In genomic region chr1:151340870-151341754, GRCh38 we compare ENCODE assay signal across 8 cellular contexts. TPM values are rescaled to one million over a fixed set of nuclear protein-coding genes. Genes with fewer than 3 reads are reported as not detected.
DNase-seq lines count a peak whose midpoint lies in the region; ATAC-seq and TF ChIP-seq lines count a peak whose summit lies in the region.

No MANE protein-coding gene starts in this region.

- peak; percentile 28 for TF ChIP-seq POLR2A in GM19099 (IDR thresholded peaks at IDR 0.05; ENCODE audit: extremely low read depth, insufficient read length, low read depth)

- H3K4me3 ChIP-seq in SK-N-MC: no peak overlapping the region

- no peaks in the 10 kb centered on the region for H3K9me3 ChIP-seq in SK-N-MC (ENCODE audit: low read depth, low read length)

- ATAC-seq in left ventricle myocardium superior: peak; percentile 90

- peak; percentile 52 for TF ChIP-seq CTCF in AG09319 (IDR thresholded peaks at IDR 0.05; ENCODE audit: low read depth, low read length)

- H3K36me3 ChIP-seq in SK-N-MC (ENCODE audit: insufficient read depth, low read length): peaks cover 17% of the 10 kb centered on the region; the same call in 1 of the 2 replicates

- DNase-seq in AG09319 (ENCODE audit: extremely low read depth, low read depth): peak; percentile 41
- peak; percentile 84 for DNase-seq in NCI-H1105 treated with DMSO at 0.1 percent for 48 hours (lab: John Stamatoyannopoulos, UW)
- DNase-seq in SK-N-MC (ENCODE audit: low read depth, low spot score): no peak
- DNase-seq in anterior cingulate cortex (lab: John Stamatoyannopoulos, UW): peak in 42 of 58 donors; percentile 2 to 85 (median 26)
- DNase-seq in left ventricle myocardium superior: no peak
- peak; percentile 63 for DNase-seq in retina
- no peak for DNase-seq in OCI-M2 (lab: John Stamatoyannopoulos, UW; ENCODE audit: unreplicated experiment)

- H3K9ac ChIP-seq in SK-N-MC (ENCODE audit: insufficient read length): no peak overlapping the region

- H3K27ac ChIP-seq in SK-N-MC: peak overlapping the region; percentile 17; the same call in 1 of the 2 replicates

- intact Hi-C loops in left ventricle myocardium superior (cut with micrococcal nuclease): loop anchor here (2.0 to 10.0 kb wide), 2 partner anchors 40 to 54 kb away; partner anchors contain the start of gene PSMB4

RNA-seq across cellular contexts. Expression of gene RFX5, which starts 5.9 kb away (rescaled TPM):
- 21.1 TPM for total RNA-seq in left ventricle myocardium superior

RNA-seq across cellular contexts. Expression of gene PI4KB, which starts 13.9 kb away (rescaled TPM):
- total RNA-seq in left ventricle myocardium superior: 46.8 TPM

RNA-seq across cellular contexts. Expression of gene SELENBP1, which starts 31.4 kb away (rescaled TPM):
- 99.1 TPM for total RNA-seq in left ventricle myocardium superior

RNA-seq across cellular contexts. Expression of gene PSMB4, which starts 58.3 kb away (rescaled TPM):
- total RNA-seq in left ventricle myocardium superior: 175 TPM

RNA-seq across cellular contexts. Expression of gene ZNF687, which starts 59.0 kb away (rescaled TPM):
- total RNA-seq in left ventricle myocardium superior: 11.7 TPM

Comparison
In these comparisons a context has a peak if more than half of its experiments do, and no peak if none do; other contexts are left out.
1. DNase-seq: peak in AG09319 (single experiment), NCI-H1105 treated with DMSO at 0.1 percent for 48 hours (single experiment), anterior cingulate cortex (42 of 58) and retina (single experiment); none in SK-N-MC (single experiment), left ventricle myocardium superior (single experiment) and OCI-M2 (single experiment).